Comparison of ENCODE assay signal across 8 cellular contexts in genomic region chr19:37317403-37318209, GRCh38. TPM values are rescaled to one million over a fixed set of nuclear protein-coding genes. Genes with fewer than 3 reads are reported as not detected.
DNase-seq lines count a peak whose midpoint lies in the region; ATAC-seq and TF ChIP-seq lines count a peak whose summit lies in the region.

No MANE protein-coding gene starts in this region.

- peak; percentile 98 for ATAC-seq in GM19372 (IDR thresholded peaks at IDR 0.05; ENCODE audit: low read depth, unreplicated experiment)
- peak; percentile 89 for ATAC-seq in HG03558 (IDR thresholded peaks at IDR 0.05; ENCODE audit: extremely low read depth, unreplicated experiment)
- peak; percentile 98 to 99 (median 98) for ATAC-seq in right lobe of liver

- peak; percentile 71 for TF ChIP-seq POLR2A in right lobe of liver (IDR thresholded peaks at IDR 0.05)

- H3K27ac ChIP-seq in dorsolateral prefrontal cortex (peak overlapping the region in 55 of 59 donors; percentile 52 to 94 (median 84)), right lobe of liver (peak overlapping the region; percentile 32 to 66 (median 62))

- no peaks in the 10 kb centered on the region for H3K36me3 ChIP-seq in right lobe of liver

- peak overlapping the region; percentile 66 to 99 (median 94) for H3K4me3 ChIP-seq in dorsolateral prefrontal cortex
- H3K4me3 ChIP-seq in right lobe of liver = peak overlapping the region; percentile 81 to 91 (median 82)

- peaks cover 0 to 12% (median 0%) of the 10 kb centered on the region in 4 donors for H3K9me3 ChIP-seq in right lobe of liver

- peaks cover 0 to 7% (median 0%) of the 10 kb centered on the region in 4 donors for H3K4me1 ChIP-seq in right lobe of liver

- TF ChIP-seq CTCF in dorsolateral prefrontal cortex (IDR thresholded peaks at IDR 0.05 in 54 of 56, conservative IDR thresholded peaks at IDR 0.05 in 2 of 56; ENCODE audit: low read depth in 1 of 56, partially characterized antibody in 56 of 56) = peak in 54 of 56 donors; percentile 11 to 70 (median 48)
- peak; percentile 20 to 42 (median 30) for TF ChIP-seq CTCF in right lobe of liver (IDR thresholded peaks at IDR 0.05)

- H3K27me3 ChIP-seq in dorsolateral prefrontal cortex (no peaks in the 10 kb centered on the region), right lobe of liver (no peaks in the 10 kb centered on the region)

- intact Hi-C loops in dorsolateral prefrontal cortex (cut with DNase I) = loop anchor here (10.0 kb wide), 3 partner anchors 57 to 147 kb away; partner anchors contain the start of genes ZNF527 (in 1 of the 2), ZNF569 (in 1 of the 2) and ZNF570 (in 1 of the 2)
- intact Hi-C loops in right lobe of liver (cut with DNase I) = no loop called here

- DNase-seq in CD1c-positive myeloid dendritic cell (ENCODE audit: extremely low spot score) (peak; percentile 97), NCI-H748 treated with DMSO at 0.1 percent for 48 hours (lab: John Stamatoyannopoulos, UW) (peak; percentile 99), dorsolateral prefrontal cortex (peak; percentile 97 to 99 (median 98)), right lobe of liver (peak; percentile 93 to 97 (median 96))
- peak; percentile 90 to 93 for DNase-seq in activated CD4-positive, alpha-beta T cell treated with anti-CD3 and anti-CD28 coated beads, Interleukin-2, amount 50 U/mL, for 48 hours
- peak; percentile 85 to 92 for DNase-seq in stimulated activated CD4-positive, alpha-beta T cell treated with anti-CD3 and anti-CD28 coated beads, Interleukin-4, amount 100 ng/mL, for 4 hours

- WGBS in right lobe of liver (ENCODE audit: insufficient coverage, low coverage, low lambda C conversion rate, missing lambda C conversion rate) = 0% methylated on average over 6 of the region's 57 CpGs

RNA-seq across cellular contexts. Expression of gene ZNF527, which starts 53.3 kb away (rescaled TPM):
- total RNA-seq in dorsolateral prefrontal cortex = 10 to 100 TPM in 100 of 120 experiments, 1 to 10 TPM in 20; 8.0 to 20.0 (median 11.8) TPM
- total RNA-seq in right lobe of liver = 1 to 10 TPM; 2.2 to 3.4 (median 2.6) TPM

Comparison
In these comparisons a context has a peak if more than half of its experiments do, and no peak if none do; other contexts are left out.
1. Peak in every context shown above with its lines: DNase-seq, ATAC-seq, H3K4me3 ChIP-seq and H3K27ac ChIP-seq.
2. intact Hi-C loops: an anchor here in dorsolateral prefrontal cortex (10.0 kb wide); none called in right lobe of liver.